ENCODE assay signal across 1 cellular context in the genomic region with DNA sequence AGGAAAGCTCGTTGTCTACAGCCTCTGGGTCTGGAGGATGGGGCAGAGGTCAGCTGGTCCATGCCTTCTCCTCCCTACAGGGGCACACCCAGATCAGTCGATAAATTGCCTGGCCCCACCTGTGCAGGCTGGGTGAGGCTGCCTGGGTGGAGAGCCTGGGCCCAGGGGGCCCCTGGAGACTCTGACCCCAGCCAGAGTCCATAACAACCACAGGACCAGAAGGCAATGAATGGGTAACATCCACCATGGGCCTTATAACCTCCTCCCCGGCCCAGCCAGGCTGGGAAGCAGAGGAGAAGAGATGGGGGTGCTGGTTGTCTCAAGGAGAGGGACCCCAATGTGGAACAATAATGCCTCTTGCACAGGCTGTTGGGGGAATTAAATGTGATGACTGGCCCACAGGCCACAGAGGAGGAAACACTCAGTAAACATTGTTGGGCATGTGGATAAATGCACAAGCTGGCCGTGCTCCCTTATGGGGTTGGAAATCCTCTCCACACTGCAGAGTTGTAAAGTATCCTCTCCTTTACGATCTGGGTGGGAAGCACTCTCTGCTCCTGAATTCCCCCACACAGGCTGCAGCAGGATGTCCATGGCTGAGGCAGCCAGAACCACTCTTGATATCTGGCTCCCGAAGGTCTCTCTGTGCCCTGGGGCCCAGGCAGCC.
A peak's percentile ranks its signal among the peaks of the same experiment; 100 is the strongest.
TF ChIP-seq lines count a peak whose summit lies in the region.

No MANE protein-coding gene starts in this region.

TF ChIP-seq in HepG2, 621 proteins besides CTCF, POLR2A, EP300 and RAD21 (continued from another document):
- TF ChIP-seq, protein P1, sequence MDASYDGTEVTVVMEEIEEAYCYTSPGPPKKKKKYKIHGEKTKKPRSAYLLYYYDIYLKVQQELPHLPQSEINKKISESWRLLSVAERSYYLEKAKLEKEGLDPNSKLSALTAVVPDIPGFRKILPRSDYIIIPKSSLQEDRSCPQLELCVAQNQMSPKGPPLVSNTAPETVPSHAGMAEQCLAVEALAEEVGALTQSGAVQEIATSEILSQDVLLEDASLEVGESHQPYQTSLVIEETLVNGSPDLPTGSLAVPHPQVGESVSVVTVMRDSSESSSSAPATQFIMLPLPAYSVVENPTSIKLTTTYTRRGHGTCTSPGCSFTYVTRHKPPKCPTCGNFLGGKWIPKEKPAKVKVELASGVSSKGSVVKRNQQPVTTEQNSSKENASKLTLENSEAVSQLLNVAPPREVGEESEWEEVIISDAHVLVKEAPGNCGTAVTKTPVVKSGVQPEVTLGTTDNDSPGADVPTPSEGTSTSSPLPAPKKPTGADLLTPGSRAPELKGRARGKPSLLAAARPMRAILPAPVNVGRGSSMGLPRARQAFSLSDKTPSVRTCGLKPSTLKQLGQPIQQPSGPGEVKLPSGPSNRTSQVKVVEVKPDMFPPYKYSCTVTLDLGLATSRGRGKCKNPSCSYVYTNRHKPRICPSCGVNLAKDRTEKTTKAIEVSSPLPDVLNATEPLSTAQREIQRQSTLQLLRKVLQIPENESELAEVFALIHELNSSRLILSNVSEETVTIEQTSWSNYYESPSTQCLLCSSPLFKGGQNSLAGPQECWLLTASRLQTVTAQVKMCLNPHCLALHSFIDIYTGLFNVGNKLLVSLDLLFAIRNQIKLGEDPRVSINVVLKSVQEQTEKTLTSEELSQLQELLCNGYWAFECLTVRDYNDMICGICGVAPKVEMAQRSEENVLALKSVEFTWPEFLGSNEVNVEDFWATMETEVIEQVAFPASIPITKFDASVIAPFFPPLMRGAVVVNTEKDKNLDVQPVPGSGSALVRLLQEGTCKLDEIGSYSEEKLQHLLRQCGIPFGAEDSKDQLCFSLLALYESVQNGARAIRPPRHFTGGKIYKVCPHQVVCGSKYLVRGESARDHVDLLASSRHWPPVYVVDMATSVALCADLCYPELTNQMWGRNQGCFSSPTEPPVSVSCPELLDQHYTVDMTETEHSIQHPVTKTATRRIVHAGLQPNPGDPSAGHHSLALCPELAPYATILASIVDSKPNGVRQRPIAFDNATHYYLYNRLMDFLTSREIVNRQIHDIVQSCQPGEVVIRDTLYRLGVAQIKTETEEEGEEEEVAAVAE (CRISPR knock-in tag; IDR thresholded peaks at IDR 0.05; ENCODE audit: borderline replicate concordance): no peak
- TF ChIP-seq, protein P2, sequence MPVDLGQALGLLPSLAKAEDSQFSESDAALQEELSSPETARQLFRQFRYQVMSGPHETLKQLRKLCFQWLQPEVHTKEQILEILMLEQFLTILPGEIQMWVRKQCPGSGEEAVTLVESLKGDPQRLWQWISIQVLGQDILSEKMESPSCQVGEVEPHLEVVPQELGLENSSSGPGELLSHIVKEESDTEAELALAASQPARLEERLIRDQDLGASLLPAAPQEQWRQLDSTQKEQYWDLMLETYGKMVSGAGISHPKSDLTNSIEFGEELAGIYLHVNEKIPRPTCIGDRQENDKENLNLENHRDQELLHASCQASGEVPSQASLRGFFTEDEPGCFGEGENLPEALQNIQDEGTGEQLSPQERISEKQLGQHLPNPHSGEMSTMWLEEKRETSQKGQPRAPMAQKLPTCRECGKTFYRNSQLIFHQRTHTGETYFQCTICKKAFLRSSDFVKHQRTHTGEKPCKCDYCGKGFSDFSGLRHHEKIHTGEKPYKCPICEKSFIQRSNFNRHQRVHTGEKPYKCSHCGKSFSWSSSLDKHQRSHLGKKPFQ (CRISPR knock-in tag; IDR thresholded peaks at IDR 0.05; ENCODE audit: insufficient replicate concordance): no peak
- no peak for TF ChIP-seq HOXA7 (CRISPR knock-in tag; IDR thresholded peaks at IDR 0.05)
- TF ChIP-seq ZNF766 (CRISPR knock-in tag; IDR thresholded peaks at IDR 0.05; ENCODE audit: borderline replicate concordance): no peak
- no peak for TF ChIP-seq TBP (CRISPR knock-in tag; IDR thresholded peaks at IDR 0.05)
- no peak for TF ChIP-seq ZNF543 (CRISPR knock-in tag; IDR thresholded peaks at IDR 0.05)
- no peak for TF ChIP-seq SOX6 (IDR thresholded peaks at IDR 0.05)
- no peak; the same call in 1 of the 2 replicates for TF ChIP-seq SOX6 (CRISPR knock-in tag; IDR thresholded peaks at IDR 0.05)
- TF ChIP-seq ZNF883 (CRISPR knock-in tag; IDR thresholded peaks at IDR 0.05; ENCODE audit: not compliant biosample characterization): no peak
- TF ChIP-seq ZNF501 (CRISPR knock-in tag; IDR thresholded peaks at IDR 0.05): peak; percentile 38; the same call in 1 of the 2 replicates
- no peak for TF ChIP-seq SRY (CRISPR knock-in tag; IDR thresholded peaks at IDR 0.05)
- TF ChIP-seq ZNF644 (CRISPR knock-in tag; IDR thresholded peaks at IDR 0.05; ENCODE audit: low read depth): no peak
- no peak for TF ChIP-seq ZNF574 (CRISPR knock-in tag; IDR thresholded peaks at IDR 0.05)
- no peak for TF ChIP-seq SMAD3 (CRISPR knock-in tag; IDR thresholded peaks at IDR 0.05)
- no peak for TF ChIP-seq ZNF770 (CRISPR knock-in tag; IDR thresholded peaks at IDR 0.05)
- TF ChIP-seq SIN3B (IDR thresholded peaks at IDR 0.05; ENCODE audit: low read length): no peak
- TF ChIP-seq GABPB1 (CRISPR knock-in tag; IDR thresholded peaks at IDR 0.05): no peak
- no peak for TF ChIP-seq ZNF790 (CRISPR knock-in tag; IDR thresholded peaks at IDR 0.05; ENCODE audit: borderline replicate concordance)
- TF ChIP-seq CENPT (CRISPR knock-in tag; IDR thresholded peaks at IDR 0.05; ENCODE audit: low read depth): no peak
